Comparison of ENCODE assay signal across 29 cellular contexts in the genomic region with DNA sequence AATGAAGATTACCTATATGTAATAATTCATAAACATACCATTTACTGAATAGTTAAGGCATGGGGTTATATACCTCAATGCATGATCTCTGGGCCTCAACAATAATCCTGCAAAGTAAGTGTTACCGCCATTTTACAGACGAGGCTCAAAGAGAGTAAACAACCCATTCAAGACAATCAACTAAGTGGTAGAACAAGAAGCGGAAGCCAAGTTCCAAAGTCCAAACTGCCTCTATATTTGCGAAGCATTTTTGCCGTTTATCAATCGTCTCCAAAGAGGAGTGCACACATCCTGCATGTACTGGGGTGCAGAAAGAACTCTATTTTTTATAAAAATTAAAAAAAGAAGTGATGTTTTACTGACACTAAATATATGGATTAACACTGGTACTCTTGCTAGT. TPM values are rescaled to one million over a fixed set of nuclear protein-coding genes. Genes with fewer than 3 reads are reported as not detected.
"Had no signal": no experiment of that assay in that cellular context is flagged by ENCODE, and none has a peak within 500 bp of the region (broad histone marks: within the 10 kb centered on the region; RNA-seq: fewer than 3 reads in every experiment).

No MANE protein-coding gene starts in this region.

- H3K9me3 Mint-ChIP-seq: activated CD4-positive, alpha-beta memory T cell treated with anti-CD3 and anti-CD28 coated beads for 36 hours; activated CD4-positive, alpha-beta T cell treated with anti-CD3 and anti-CD28 coated beads, Interleukin-2, amount 10 ng/mL, durations not matched to agents 24 days and 14 days; activated naive CD4-positive, alpha-beta T cell treated with anti-CD3 and anti-CD28 coated beads, Interleukin-2, amount 10 ng/mL, durations not matched to agents 7 days and 5 days; activated naive CD8-positive, alpha-beta T cell treated with anti-CD3 and anti-CD28 coated beads, Interleukin-2, amount 10 ng/mL, durations not matched to agents 7 days and 5 days; activated T-helper 1 cell treated with anti-CD3 and anti-CD28 coated beads, Interleukin-12 subunit alpha, Interleukin-12 subunit beta, Interleukin-2, Interleukin-4 antibody, amounts not matched to agents 30 ng/mL and 10 ng/mL and 1 ng/mL, durations not matched to agents 14 hours and 24 hours and 36 hours; nephron; stimulated activated memory B cell treated with anti-CD40 and anti-IgM and Interleukin-4, amounts not matched to agents 10 μg/mL and 1 μg/mL and 100 μg/mL, for 72 hours; stimulated activated naive CD8-positive, alpha-beta T cell treated with anti-CD3 and anti-CD28 coated beads, Interleukin-15, amount 100 ng/mL, for 72 hours; T-helper 1 cell treated with Interleukin-12 subunit alpha and Interleukin-12 subunit beta and Interleukin-4 antibody, amounts not matched to agents 30 μg/mL and 1 μg/mL, for 36 hours had no signal

- H3K27ac ChIP-seq: ascending aorta, brain microvascular endothelial cell, heart left ventricle, lower lobe of right lung, skin epidermis, thyroid gland, upper lobe of right lung had no signal

- H3K27ac Mint-ChIP-seq: activated CD4-positive, alpha-beta memory T cell treated with anti-CD3 and anti-CD28 coated beads for 36 hours; activated CD4-positive, alpha-beta T cell treated with anti-CD3 and anti-CD28 coated beads, Interleukin-2, amount 10 ng/mL, durations not matched to agents 24 days and 14 days; activated naive CD4-positive, alpha-beta T cell treated with anti-CD3 and anti-CD28 coated beads, Interleukin-2, amount 10 ng/mL, durations not matched to agents 7 days and 5 days; activated naive CD8-positive, alpha-beta T cell treated with anti-CD3 and anti-CD28 coated beads, Interleukin-2, amount 10 ng/mL, durations not matched to agents 7 days and 5 days; activated T-helper 1 cell treated with anti-CD3 and anti-CD28 coated beads, Interleukin-12 subunit alpha, Interleukin-12 subunit beta, Interleukin-2, Interleukin-4 antibody, amounts not matched to agents 30 ng/mL and 10 ng/mL and 1 ng/mL, durations not matched to agents 14 hours and 24 hours and 36 hours; nephron; progenitor cell of endocrine pancreas; stimulated activated memory B cell treated with anti-CD40 and anti-IgM and Interleukin-4, amounts not matched to agents 10 μg/mL and 1 μg/mL and 100 μg/mL, for 72 hours; stimulated activated naive CD8-positive, alpha-beta T cell treated with anti-CD3 and anti-CD28 coated beads, Interleukin-15, amount 100 ng/mL, for 72 hours; T-helper 1 cell treated with Interleukin-12 subunit alpha and Interleukin-12 subunit beta and Interleukin-4 antibody, amounts not matched to agents 30 μg/mL and 1 μg/mL, for 36 hours had no signal

- H3K9me3 ChIP-seq: ascending aorta, heart left ventricle, lower lobe of right lung, thyroid gland, upper lobe of right lung had no signal

- H3K4me1 Mint-ChIP-seq: activated naive CD4-positive, alpha-beta T cell treated with anti-CD3 and anti-CD28 coated beads, Interleukin-2, amount 10 ng/mL, durations not matched to agents 7 days and 5 days; activated naive CD8-positive, alpha-beta T cell treated with anti-CD3 and anti-CD28 coated beads, Interleukin-2, amount 10 ng/mL, durations not matched to agents 7 days and 5 days; nephron; stimulated activated memory B cell treated with anti-CD40 and anti-IgM and Interleukin-4, amounts not matched to agents 10 μg/mL and 1 μg/mL and 100 μg/mL, for 72 hours; stimulated activated naive CD8-positive, alpha-beta T cell treated with anti-CD3 and anti-CD28 coated beads, Interleukin-15, amount 100 ng/mL, for 72 hours had no signal

- H3K27me3 Mint-ChIP-seq: activated CD4-positive, alpha-beta memory T cell treated with anti-CD3 and anti-CD28 coated beads for 36 hours; activated CD4-positive, alpha-beta T cell treated with anti-CD3 and anti-CD28 coated beads, Interleukin-2, amount 10 ng/mL, durations not matched to agents 24 days and 14 days; activated naive CD4-positive, alpha-beta T cell treated with anti-CD3 and anti-CD28 coated beads, Interleukin-2, amount 10 ng/mL, durations not matched to agents 7 days and 5 days; activated naive CD8-positive, alpha-beta T cell treated with anti-CD3 and anti-CD28 coated beads, Interleukin-2, amount 10 ng/mL, durations not matched to agents 7 days and 5 days; progenitor cell of endocrine pancreas; stimulated activated memory B cell treated with anti-CD40 and anti-IgM and Interleukin-4, amounts not matched to agents 10 μg/mL and 1 μg/mL and 100 μg/mL, for 72 hours; stimulated activated naive CD8-positive, alpha-beta T cell treated with anti-CD3 and anti-CD28 coated beads, Interleukin-15, amount 100 ng/mL, for 72 hours had no signal

- H3K4me3 Mint-ChIP-seq: activated CD4-positive, alpha-beta memory T cell treated with anti-CD3 and anti-CD28 coated beads for 36 hours; activated CD4-positive, alpha-beta T cell treated with anti-CD3 and anti-CD28 coated beads, Interleukin-2, amount 10 ng/mL, durations not matched to agents 24 days and 14 days; activated naive CD4-positive, alpha-beta T cell treated with anti-CD3 and anti-CD28 coated beads, Interleukin-2, amount 10 ng/mL, durations not matched to agents 7 days and 5 days; activated naive CD8-positive, alpha-beta T cell treated with anti-CD3 and anti-CD28 coated beads, Interleukin-2, amount 10 ng/mL, durations not matched to agents 7 days and 5 days; activated T-helper 1 cell treated with anti-CD3 and anti-CD28 coated beads, Interleukin-12 subunit alpha, Interleukin-12 subunit beta, Interleukin-2, Interleukin-4 antibody, amounts not matched to agents 30 ng/mL and 10 ng/mL and 1 ng/mL, durations not matched to agents 14 hours and 24 hours and 36 hours; nephron; stimulated activated memory B cell treated with anti-CD40 and anti-IgM and Interleukin-4, amounts not matched to agents 10 μg/mL and 1 μg/mL and 100 μg/mL, for 72 hours; stimulated activated naive CD8-positive, alpha-beta T cell treated with anti-CD3 and anti-CD28 coated beads, Interleukin-15, amount 100 ng/mL, for 72 hours; T-helper 1 cell treated with Interleukin-12 subunit alpha and Interleukin-12 subunit beta and Interleukin-4 antibody, amounts not matched to agents 30 μg/mL and 1 μg/mL, for 36 hours had no signal

- ATAC-seq: heart left ventricle; left lobe of liver; lower lobe of right lung; sciatic nerve; stimulated activated memory B cell treated with anti-CD40 and anti-IgM and Interleukin-4, amounts not matched to agents 10 μg/mL and 1 μg/mL and 100 μg/mL, for 72 hours; stimulated activated naive CD8-positive, alpha-beta T cell treated with anti-CD3 and anti-CD28 coated beads, Interleukin-15, amount 100 ng/mL, for 72 hours; upper lobe of right lung had no signal

- H3K4me1 ChIP-seq: ascending aorta, lower lobe of right lung, upper lobe of right lung had no signal

- DNase-seq: activated CD4-positive, alpha-beta memory T cell treated with anti-CD3 and anti-CD28 coated beads for 36 hours; activated CD4-positive, alpha-beta T cell treated with anti-CD3 and anti-CD28 coated beads, Interleukin-2, amount 10 ng/mL, durations not matched to agents 24 days and 14 days; activated CD4-positive, CD25-positive, alpha-beta regulatory T cell treated with anti-CD3 and anti-CD28 coated beads, Interleukin-2, amount 50 U/mL, for 72 hours; activated CD8-positive, alpha-beta memory T cell treated with anti-CD3 and anti-CD28 coated beads, Interleukin-2, amount 50 U/mL, for 4 hours; activated effector memory CD4-positive, alpha-beta T cell treated with anti-CD3 and anti-CD28 coated beads, Interleukin-2, amount 50 U/mL, for 16 hours; activated naive CD4-positive, alpha-beta T cell treated with anti-CD3 and anti-CD28 coated beads, Interleukin-2, amount 10 ng/mL, durations not matched to agents 7 days and 5 days; activated naive CD8-positive, alpha-beta T cell treated with anti-CD3 and anti-CD28 coated beads, Interleukin-2, amount 10 ng/mL, durations not matched to agents 7 days and 5 days; activated T-cell treated with anti-CD3 and anti-CD28 coated beads, Interleukin-2, amount 50 U/mL, for 1 hour; brain microvascular endothelial cell; foreskin fibroblast; heart left ventricle; lower lobe of right lung; mesenchymal stem cell; stimulated activated CD4-positive, alpha-beta T cell treated with anti-CD3 and anti-CD28 coated beads, Interleukin-4, amount 100 ng/mL, for 24 hours; stimulated activated CD8-positive, alpha-beta memory T cell treated with anti-CD3 and anti-CD28 coated beads, Interleukin-4, amount 100 ng/mL, for 48 hours; stimulated activated naive CD8-positive, alpha-beta T cell treated with anti-CD3 and anti-CD28 coated beads, Interleukin-15, amount 100 ng/mL, for 72 hours; T-helper 9 cell; thyroid gland; upper lobe of right lung had no signal

- H3K36me3 ChIP-seq: brain microvascular endothelial cell, lower lobe of right lung, thyroid gland, upper lobe of right lung had no signal

- H3K4me3 ChIP-seq: ascending aorta, heart left ventricle, lower lobe of right lung, skin epidermis, thyroid gland, upper lobe of right lung had no signal

- H3K27me3 ChIP-seq: ascending aorta, brain microvascular endothelial cell, heart left ventricle, thyroid gland, upper lobe of right lung had no signal

RNA-seq across cellular contexts. Expression of a gene that starts 27.5 kb away (rescaled TPM):
- total RNA-seq: activated CD4-positive, alpha-beta memory T cell treated with anti-CD3 and anti-CD28 coated beads for 36 hours; activated CD4-positive, alpha-beta T cell treated with anti-CD3 and anti-CD28 coated beads, Interleukin-2, amount 10 ng/mL, durations not matched to agents 24 days and 14 days; activated CD8-positive, alpha-beta memory T cell treated with anti-CD3 and anti-CD28 coated beads for 36 hours; activated naive CD8-positive, alpha-beta T cell treated with anti-CD3 and anti-CD28 coated beads, Interleukin-2, amount 10 ng/mL, durations not matched to agents 7 days and 5 days; activated T-helper 1 cell treated with anti-CD3 and anti-CD28 coated beads, Interleukin-12 subunit alpha, Interleukin-12 subunit beta, Interleukin-2, Interleukin-4 antibody, amounts not matched to agents 30 ng/mL and 10 ng/mL and 1 ng/mL, durations not matched to agents 14 hours and 24 hours and 36 hours had no signal
